In genomic region chr10:31808258-31809218, GRCh38 we compare ENCODE assay signal across 8 cellular contexts.
DNase-seq lines count a peak whose midpoint lies in the region; ATAC-seq and TF ChIP-seq lines count a peak whose summit lies in the region.

No MANE protein-coding gene starts in this region.

- H3K27ac ChIP-seq in heart right ventricle = peak overlapping the region; percentile 25 to 86 (median 77)

- peak; percentile 38 to 78 (median 66) for TF ChIP-seq CTCF in heart right ventricle (IDR thresholded peaks at IDR 0.05)

- H3K27me3 ChIP-seq in adipocyte (replicated peaks; ENCODE audit: control insufficient read depth, insufficient read depth, low read length) (no peaks in the 10 kb centered on the region), heart right ventricle (no peaks in the 10 kb centered on the region)

- H3K36me3 ChIP-seq in adipocyte (ENCODE audit: control insufficient read depth, insufficient read depth, low read length, severe bottlenecking) (peaks cover 25% of the 10 kb centered on the region), heart right ventricle (peaks cover 0 to 43% (median under 1%) of the 10 kb centered on the region in 9 donors)

- H3K4me1 ChIP-seq in adipocyte (ENCODE audit: control insufficient read depth, insufficient read depth, low read length) (peaks cover 37% of the 10 kb centered on the region), heart right ventricle (peaks cover 0 to 22% (median 11%) of the 10 kb centered on the region in 9 donors)

- WGBS in heart right ventricle, 2 donors = 42 to 45% methylated on average over 6 of the region's 6 CpGs

- peak overlapping the region; percentile 74 for H3K4me3 ChIP-seq in adipocyte (ENCODE audit: low read length)
- peak overlapping the region in 9 of 10 donors; percentile 26 to 55 (median 47) for H3K4me3 ChIP-seq in heart right ventricle

- ATAC-seq in GM21576 (IDR thresholded peaks at IDR 0.05; ENCODE audit: unreplicated experiment) (peak; percentile 53), heart right ventricle (peak in 7 of 8 donors; percentile 75 to 90 (median 82))

- peak overlapping the region; percentile 82 for H3K9ac ChIP-seq in adipocyte (ENCODE audit: low read length)

- no peaks in the 10 kb centered on the region for H3K9me3 ChIP-seq in adipocyte (ENCODE audit: control insufficient read depth, low read length)
- no peaks in the 10 kb centered on the region for H3K9me3 ChIP-seq in heart right ventricle

- DNase-seq in NCI-H510A treated with DMSO at 0.1 percent for 48 hours (lab: John Stamatoyannopoulos, UW) (peak; percentile 4), NCI-H510A (lab: John Stamatoyannopoulos, UW) (no peak), NCI-H446 (lab: John Stamatoyannopoulos, UW) (peak; percentile 25 to 66), adipocyte (ENCODE audit: low read depth) (peak; percentile 89), heart right ventricle (peak in 1 of 2 donors; percentile 39), pulmonary artery endothelial cell (ENCODE audit: low read depth, low spot score) (peak; percentile 30), NCI-H187 (lab: John Stamatoyannopoulos, UW) (no peak)

- intact Hi-C loops in heart right ventricle (cut with DNase I) = loop anchor here in 8 of 10 donors (1.0 to 10.0 kb wide), 19 partner anchors 100 to 1084 kb away; partner anchors contain the start of genes ZEB1 (in 2 of the 8) and ZNF438 (in 2 of the 8)

Comparison
In these comparisons a context has a peak if more than half of its experiments do, and no peak if none do; other contexts are left out.
1. DNase-seq: peak in NCI-H510A treated with DMSO at 0.1 percent for 48 hours (single experiment), NCI-H446 (2 of 2), adipocyte (single experiment) and pulmonary artery endothelial cell (single experiment); none in NCI-H510A (single experiment) and NCI-H187 (0 of 2).